In genomic region chr14:68397371-68397779, GRCh38 we compare ENCODE assay signal across 11 cellular contexts.
DNase-seq lines count a peak whose midpoint lies in the region; ATAC-seq and TF ChIP-seq lines count a peak whose summit lies in the region.
"Had no signal": no experiment of that assay in that cellular context is flagged by ENCODE, and none has a peak within 500 bp of the region (broad histone marks: within the 10 kb centered on the region; RNA-seq: fewer than 3 reads in every experiment).

No MANE protein-coding gene starts in this region.

- ATAC-seq in T-helper 17 cell, result peak; percentile 16
- peak; percentile 53 to 67 for ATAC-seq in right cardiac atrium
- peak; percentile 16 to 40 (median 29) for ATAC-seq in psoas muscle
- ATAC-seq in GM19035 (IDR thresholded peaks at IDR 0.05; ENCODE audit: unreplicated experiment), result no peak
- no peak for ATAC-seq in HG03039 (IDR thresholded peaks at IDR 0.05; ENCODE audit: unreplicated experiment)
- no peak for ATAC-seq in GM21381 (IDR thresholded peaks at IDR 0.05; ENCODE audit: unreplicated experiment)

- H3K27ac Mint-ChIP-seq in T-helper 17 cell, result no peak overlapping the region
- H3K27ac Mint-ChIP-seq: activated naive CD4-positive, alpha-beta T cell treated with anti-CD3 and anti-CD28 coated beads, Interleukin-2, amount 10 ng/mL, durations not matched to agents 7 days and 5 days had no signal

- no peak for TF ChIP-seq CTCF in psoas muscle (IDR thresholded peaks at IDR 0.05)

- WGBS in right cardiac atrium, result 65% methylated on average over 6 of the region's 6 CpGs
- 60 to 72% (median 71%) methylated on average over 6 of the region's 6 CpGs for WGBS in psoas muscle, 3 donors

- peaks cover 24% of the 10 kb centered on the region for H3K4me1 Mint-ChIP-seq in T-helper 17 cell
- H3K4me1 Mint-ChIP-seq: activated naive CD4-positive, alpha-beta T cell treated with anti-CD3 and anti-CD28 coated beads, Interleukin-2, amount 10 ng/mL, durations not matched to agents 7 days and 5 days had no signal

- H3K9me3 ChIP-seq in T-helper 17 cell (ENCODE audit: control insufficient read depth, low read length, poor library complexity, severe bottlenecking) (no peaks in the 10 kb centered on the region), right cardiac atrium (ENCODE audit: control insufficient read depth, low read length) (no peaks in the 10 kb centered on the region), psoas muscle (no peaks in the 10 kb centered on the region)

- peaks cover 2% of the 10 kb centered on the region for H3K36me3 Mint-ChIP-seq in T-helper 17 cell (ENCODE audit: low read depth)
- H3K36me3 Mint-ChIP-seq: activated naive CD4-positive, alpha-beta T cell treated with anti-CD3 and anti-CD28 coated beads, Interleukin-2, amount 10 ng/mL, durations not matched to agents 7 days and 5 days had no signal

- H3K27me3 Mint-ChIP-seq in T-helper 17 cell, result no peaks in the 10 kb centered on the region
- H3K27me3 Mint-ChIP-seq: activated naive CD4-positive, alpha-beta T cell treated with anti-CD3 and anti-CD28 coated beads, Interleukin-2, amount 10 ng/mL, durations not matched to agents 7 days and 5 days had no signal

- no peak overlapping the region for H3K4me3 Mint-ChIP-seq in T-helper 17 cell
- H3K4me3 Mint-ChIP-seq: activated naive CD4-positive, alpha-beta T cell treated with anti-CD3 and anti-CD28 coated beads, Interleukin-2, amount 10 ng/mL, durations not matched to agents 7 days and 5 days had no signal

- H3K4me1 ChIP-seq in right cardiac atrium (ENCODE audit: control insufficient read depth, insufficient read depth, low read length), result peaks cover 17% of the 10 kb centered on the region
- peaks cover 28% of the 10 kb centered on the region for H3K4me1 ChIP-seq in psoas muscle

- H3K27ac ChIP-seq in right cardiac atrium (ENCODE audit: low read length), result no peak overlapping the region
- no peak overlapping the region for H3K27ac ChIP-seq in psoas muscle

- H3K27me3 ChIP-seq in right cardiac atrium (ENCODE audit: control insufficient read depth, insufficient read depth) (no peaks in the 10 kb centered on the region), psoas muscle (ENCODE audit: insufficient read depth in 3 of 3, low read length in 2 of 3) (no peaks in the 10 kb centered on the region)

- DNase-seq in EH (ENCODE audit: low read depth) (peak; percentile 38), T-helper 17 cell (no peak), right cardiac atrium (peak; percentile 65 to 85 (median 78)), psoas muscle (peak; percentile 54 to 74), NCI-H1092 treated with DMSO at 0.1 percent for 48 hours (lab: John Stamatoyannopoulos, UW) (no peak)
- DNase-seq: activated naive CD4-positive, alpha-beta T cell treated with anti-CD3 and anti-CD28 coated beads, Interleukin-2, amount 10 ng/mL, durations not matched to agents 7 days and 5 days; COR-L47; NCI-H1436 had no signal

- H3K4me3 ChIP-seq in right cardiac atrium (ENCODE audit: low read length) (no peak overlapping the region), psoas muscle (no peak overlapping the region)

- H3K36me3 ChIP-seq in psoas muscle (ENCODE audit: insufficient read depth in 1 of 2, low read depth in 1 of 2), result no peaks in the 10 kb centered on the region

- intact Hi-C loops in right cardiac atrium (cut with DNase I), result loop anchor here in 2 of 4 donors (10.0 kb wide), 4 partner anchors 57 to 387 kb away; no protein-coding TSS in a partner anchor
- intact Hi-C loops in psoas muscle (cut with DNase I), result no loop called here

Comparison
In these comparisons a context has a peak if more than half of its experiments do, and no peak if none do; other contexts are left out.
1. DNase-seq: peak in EH (single experiment), right cardiac atrium (3 of 3) and psoas muscle (2 of 2); none in T-helper 17 cell (0 of 3) and NCI-H1092 treated with DMSO at 0.1 percent for 48 hours (single experiment).
2. ATAC-seq: peak in T-helper 17 cell (single experiment), right cardiac atrium (2 of 2) and psoas muscle (4 of 4); none in GM19035 (single experiment), HG03039 (single experiment) and GM21381 (single experiment).